12 cellular contexts compared by ENCODE assay signal in genomic region chr4:98997176-98997575, GRCh38. TPM values are rescaled to one million over a fixed set of nuclear protein-coding genes. Genes with fewer than 3 reads are reported as not detected.
A peak's percentile ranks its signal among the peaks of the same experiment; 100 is the strongest.
DNase-seq lines count a peak whose midpoint lies in the region; ATAC-seq, FAIRE-seq and TF ChIP-seq lines count a peak whose summit lies in the region.
"Had no signal": no experiment of that assay in that cellular context is flagged by ENCODE, and none has a peak within 500 bp of the region (broad histone marks: within the 10 kb centered on the region; RNA-seq: fewer than 3 reads in every experiment).

No MANE protein-coding gene starts in this region.

- 36 to 44% (median 43%) methylated on average over 6 of the region's 6 CpGs for WGBS in heart left ventricle, 4 donors
- 33 to 44% methylated on average over 6 of the region's 6 CpGs for WGBS in esophagus squamous epithelium, 2 donors

- FAIRE-seq in HTR-8/SVneo (lab: Jason Lieb, UNC): no peak
- FAIRE-seq: GM12892, kidney had no signal

- peaks cover 42% of the 10 kb centered on the region for H3K4me1 Mint-ChIP-seq in stimulated activated effector memory CD8-positive, alpha-beta T cell treated with anti-CD3 and anti-CD28 coated beads, Interleukin-12 subunit alpha, Interleukin-12 subunit beta, amount 100 ng/mL, for 72 hours

- H3K36me3 Mint-ChIP-seq in stimulated activated effector memory CD8-positive, alpha-beta T cell treated with anti-CD3 and anti-CD28 coated beads, Interleukin-12 subunit alpha, Interleukin-12 subunit beta, amount 100 ng/mL, for 72 hours: peaks cover 12% of the 10 kb centered on the region

- H3K9me3 ChIP-seq in heart left ventricle (no peaks in the 10 kb centered on the region), RWPE2 (ENCODE audit: severe bottlenecking) (no peaks in the 10 kb centered on the region), esophagus squamous epithelium (no peaks in the 10 kb centered on the region)

- peaks cover 0 to 26% (median 17%) of the 10 kb centered on the region in 12 donors for H3K4me1 ChIP-seq in heart left ventricle
- peaks cover 31% of the 10 kb centered on the region for H3K4me1 ChIP-seq in RWPE2 (ENCODE audit: insufficient read depth, poor library complexity, severe bottlenecking)
- peaks cover 6 to 67% (median 15%) of the 10 kb centered on the region in 3 donors for H3K4me1 ChIP-seq in esophagus squamous epithelium

- no peak for ATAC-seq in heart left ventricle
- no peak for ATAC-seq in left cardiac atrium
- ATAC-seq in RWPE2 (ENCODE audit: low read depth): no peak
- ATAC-seq in stimulated activated effector memory CD8-positive, alpha-beta T cell treated with anti-CD3 and anti-CD28 coated beads, Interleukin-12 subunit alpha, Interleukin-12 subunit beta, amount 100 ng/mL, for 72 hours: no peak
- no peak for ATAC-seq in HG03135 (IDR thresholded peaks at IDR 0.05; ENCODE audit: unreplicated experiment)
- no peak for ATAC-seq in HG02763 (IDR thresholded peaks at IDR 0.05; ENCODE audit: unreplicated experiment)

- H3K27me3 ChIP-seq in heart left ventricle: no peaks in the 10 kb centered on the region
- H3K27me3 ChIP-seq in RWPE2 (ENCODE audit: insufficient read depth, poor library complexity, severe bottlenecking): no peaks in the 10 kb centered on the region
- H3K27me3 ChIP-seq in esophagus squamous epithelium: no peaks in the 10 kb centered on the region

- peak overlapping the region in 11 of 12 donors; percentile 78 to 96 (median 91) for H3K27ac ChIP-seq in heart left ventricle
- H3K27ac ChIP-seq in RWPE2 (ENCODE audit: poor library complexity, severe bottlenecking): peak overlapping the region; percentile 71
- H3K27ac ChIP-seq in esophagus squamous epithelium: peak overlapping the region in 3 of 4 donors; percentile 48 to 99 (median 95)

- intact Hi-C loops in heart left ventricle (cut with DNase I) (loop anchor here in 9 of 10 donors (5.0 to 10.0 kb wide), 10 partner anchors 55 to 735 kb away; partner anchors contain the start of genes EIF4E (in 3 of the 9), TRMT10A (in 3 of the 9), RAP1GDS1 (in 2 of the 9) and ADH5 (in 1 of the 9)), left cardiac atrium (cut with DNase I) (loop anchor here (5.0 to 10.0 kb wide), 4 partner anchors 58 to 65 kb away; no protein-coding TSS in a partner anchor), esophagus squamous epithelium (cut with DNase I) (loop anchor here (5.0 to 10.0 kb wide), 2 partner anchors 60 to 62 kb away; no protein-coding TSS in a partner anchor)

- DNase-seq in heart left ventricle: no peak
- no peak for DNase-seq in left cardiac atrium
- no peak for DNase-seq in RWPE2 (ENCODE audit: low spot score)
- DNase-seq in esophagus squamous epithelium (lab: John Stamatoyannopoulos, UW): no peak
- no peak for DNase-seq in stimulated activated effector memory CD8-positive, alpha-beta T cell treated with anti-CD3 and anti-CD28 coated beads, Interleukin-12 subunit alpha, Interleukin-12 subunit beta, amount 100 ng/mL, for 72 hours (ENCODE audit: low spot score in 2 of 2)
- no peak for DNase-seq in HTR-8/SVneo (ENCODE audit: insufficient read length, low spot score)
- DNase-seq: kidney, NCI-H1694, SIG-M5 had no signal

- peak overlapping the region; percentile 68 for H3K4me3 Mint-ChIP-seq in stimulated activated effector memory CD8-positive, alpha-beta T cell treated with anti-CD3 and anti-CD28 coated beads, Interleukin-12 subunit alpha, Interleukin-12 subunit beta, amount 100 ng/mL, for 72 hours

- no peak for TF ChIP-seq CTCF in heart left ventricle (IDR thresholded peaks at IDR 0.05)
- no peak for TF ChIP-seq CTCF in RWPE2 (IDR thresholded peaks at IDR 0.05; ENCODE audit: poor library complexity, severe bottlenecking)
- no peak for TF ChIP-seq CTCF in esophagus squamous epithelium (IDR thresholded peaks at IDR 0.05)

- TF ChIP-seq POLR2A in heart left ventricle (IDR thresholded peaks at IDR 0.05) (no peak), esophagus squamous epithelium (IDR thresholded peaks at IDR 0.05) (no peak)

- H3K9me3 Mint-ChIP-seq in stimulated activated effector memory CD8-positive, alpha-beta T cell treated with anti-CD3 and anti-CD28 coated beads, Interleukin-12 subunit alpha, Interleukin-12 subunit beta, amount 100 ng/mL, for 72 hours: no peaks in the 10 kb centered on the region

- peak overlapping the region in 9 of 12 donors; percentile 94 to 99 (median 97) for H3K4me3 ChIP-seq in heart left ventricle
- H3K4me3 ChIP-seq in RWPE2 (ENCODE audit: severe bottlenecking): peak overlapping the region; percentile 92
- peak overlapping the region in 3 of 4 donors; percentile 90 to 98 (median 98) for H3K4me3 ChIP-seq in esophagus squamous epithelium

- H3K36me3 ChIP-seq in heart left ventricle (no peaks in the 10 kb centered on the region), RWPE2 (ENCODE audit: low read depth) (no peaks in the 10 kb centered on the region), esophagus squamous epithelium (no peaks in the 10 kb centered on the region)

- no peak overlapping the region for H3K27ac Mint-ChIP-seq in stimulated activated effector memory CD8-positive, alpha-beta T cell treated with anti-CD3 and anti-CD28 coated beads, Interleukin-12 subunit alpha, Interleukin-12 subunit beta, amount 100 ng/mL, for 72 hours

RNA-seq across cellular contexts. Expression of gene METAP1, which starts 1.7 kb away (rescaled TPM):
- total RNA-seq in heart left ventricle (10 to 100 TPM; 51.8 to 71.4 (median 63.6) TPM), left cardiac atrium (10 to 100 TPM; 38.0 to 50.0 TPM), esophagus squamous epithelium (10 to 100 TPM; 48.5 to 81.6 (median 72.1) TPM)
- 10 to 100 TPM; 36.9 to 69.7 TPM for polyA plus RNA-seq in heart left ventricle
